In genomic region chr5:80195837-80196400, GRCh38 we compare ENCODE assay signal across 2 cellular contexts.
TF ChIP-seq lines count a peak whose summit lies in the region.

No MANE protein-coding gene starts in this region.

TF ChIP-seq in H1, 55 proteins besides CTCF, POLR2A, EP300 and RAD21:
- TF ChIP-seq BCL11A (IDR thresholded peaks at IDR 0.05; ENCODE audit: low read depth in 2 of 2, low read length in 2 of 2) (no peak), POLR2AphosphoS5 (IDR thresholded peaks at IDR 0.05; ENCODE audit: low read depth, low read length) (no peak), ZNF274 (IDR thresholded peaks at IDR 0.05; ENCODE audit: borderline replicate concordance, extremely low read depth, low read length) (no peak), MAX (IDR thresholded peaks at IDR 0.05) (no peak), CREB1 (IDR thresholded peaks at IDR 0.05) (no peak), BRCA1 (IDR thresholded peaks at IDR 0.05; ENCODE audit: low read depth, low read length) (no peak), RBBP5 (IDR thresholded peaks at IDR 0.05; ENCODE audit: borderline replicate concordance, low read depth, low read length) (no peak), NRF1 (IDR thresholded peaks at IDR 0.05; ENCODE audit: low read depth, low read length) (no peak), SP4 (IDR thresholded peaks at IDR 0.05; ENCODE audit: low read length) (no peak), TAF1 (IDR thresholded peaks at IDR 0.05; ENCODE audit: low read depth, low read length) (no peak)
TF ChIP-seq in H1: peak in this region for 0.

TF ChIP-seq in SK-N-SH, 30 proteins besides CTCF, POLR2A, EP300 and RAD21:
- TF ChIP-seq IRF3 (IDR thresholded peaks at IDR 0.05; ENCODE audit: low read depth, low read length) = no peak
- TF ChIP-seq EZH2phosphoT487 (IDR thresholded peaks at IDR 0.05; ENCODE audit: borderline replicate concordance, low read depth) = no peak
- no peak for TF ChIP-seq RFX5 (IDR thresholded peaks at IDR 0.05; ENCODE audit: low read length)
- no peak for TF ChIP-seq POLR2AphosphoS5 (IDR thresholded peaks at IDR 0.05; ENCODE audit: low read depth, low read length)
- TF ChIP-seq ELF1 (IDR thresholded peaks at IDR 0.05) = no peak
- no peak for TF ChIP-seq SIN3A (IDR thresholded peaks at IDR 0.05; ENCODE audit: borderline replicate concordance, low read depth, low read length)
- TF ChIP-seq, protein P1, sequence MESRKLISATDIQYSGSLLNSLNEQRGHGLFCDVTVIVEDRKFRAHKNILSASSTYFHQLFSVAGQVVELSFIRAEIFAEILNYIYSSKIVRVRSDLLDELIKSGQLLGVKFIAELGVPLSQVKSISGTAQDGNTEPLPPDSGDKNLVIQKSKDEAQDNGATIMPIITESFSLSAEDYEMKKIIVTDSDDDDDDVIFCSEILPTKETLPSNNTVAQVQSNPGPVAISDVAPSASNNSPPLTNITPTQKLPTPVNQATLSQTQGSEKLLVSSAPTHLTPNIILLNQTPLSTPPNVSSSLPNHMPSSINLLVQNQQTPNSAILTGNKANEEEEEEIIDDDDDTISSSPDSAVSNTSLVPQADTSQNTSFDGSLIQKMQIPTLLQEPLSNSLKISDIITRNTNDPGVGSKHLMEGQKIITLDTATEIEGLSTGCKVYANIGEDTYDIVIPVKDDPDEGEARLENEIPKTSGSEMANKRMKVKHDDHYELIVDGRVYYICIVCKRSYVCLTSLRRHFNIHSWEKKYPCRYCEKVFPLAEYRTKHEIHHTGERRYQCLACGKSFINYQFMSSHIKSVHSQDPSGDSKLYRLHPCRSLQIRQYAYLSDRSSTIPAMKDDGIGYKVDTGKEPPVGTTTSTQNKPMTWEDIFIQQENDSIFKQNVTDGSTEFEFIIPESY (IDR thresholded peaks at IDR 0.05; ENCODE audit: borderline replicate concordance, low read depth) = no peak
- no peak for TF ChIP-seq GATA2 (CRISPR knock-in tag; IDR thresholded peaks at IDR 0.05)
- no peak for TF ChIP-seq JUND (IDR thresholded peaks at IDR 0.05)
- no peak for TF ChIP-seq PBX3 (IDR thresholded peaks at IDR 0.05)
- TF ChIP-seq FOSL2 (IDR thresholded peaks at IDR 0.05; ENCODE audit: borderline replicate concordance, low read depth) = no peak
- TF ChIP-seq MAX (IDR thresholded peaks at IDR 0.05; ENCODE audit: low read depth) = no peak
